3 cellular contexts compared by ENCODE assay signal in the genomic region with DNA sequence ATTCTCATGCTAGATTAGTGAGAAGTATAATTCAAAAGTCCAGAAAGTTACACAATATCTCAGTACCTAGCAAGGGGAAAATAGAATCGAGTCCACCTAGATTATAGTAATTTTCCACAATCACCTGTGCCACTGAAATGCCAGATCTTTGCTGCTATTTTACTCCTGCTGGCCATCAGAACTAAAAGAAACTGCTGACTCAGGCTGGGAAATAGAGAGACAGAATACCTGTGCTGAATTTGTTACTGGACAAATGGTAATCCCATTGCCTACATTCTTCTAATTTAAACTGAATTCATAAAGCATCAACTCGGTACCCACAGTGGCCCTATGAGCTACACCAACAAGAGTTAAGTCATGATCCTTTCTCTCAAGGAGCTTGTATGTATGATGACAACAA.
A peak's percentile ranks its signal among the peaks of the same experiment; 100 is the strongest.
TF ChIP-seq lines count a peak whose summit lies in the region.

No MANE protein-coding gene starts in this region.

TF ChIP-seq in A549, 52 proteins besides CTCF, POLR2A, EP300 and RAD21:
- TF ChIP-seq, protein P1, sequence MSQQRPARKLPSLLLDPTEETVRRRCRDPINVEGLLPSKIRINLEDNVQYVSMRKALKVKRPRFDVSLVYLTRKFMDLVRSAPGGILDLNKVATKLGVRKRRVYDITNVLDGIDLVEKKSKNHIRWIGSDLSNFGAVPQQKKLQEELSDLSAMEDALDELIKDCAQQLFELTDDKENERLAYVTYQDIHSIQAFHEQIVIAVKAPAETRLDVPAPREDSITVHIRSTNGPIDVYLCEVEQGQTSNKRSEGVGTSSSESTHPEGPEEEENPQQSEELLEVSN (IDR thresholded peaks at IDR 0.05; ENCODE audit: borderline replicate concordance, low read depth) = no peak
- peak; percentile 63 for TF ChIP-seq MAFK (IDR thresholded peaks at IDR 0.05; ENCODE audit: partially characterized antibody)
- TF ChIP-seq, protein P2, sequence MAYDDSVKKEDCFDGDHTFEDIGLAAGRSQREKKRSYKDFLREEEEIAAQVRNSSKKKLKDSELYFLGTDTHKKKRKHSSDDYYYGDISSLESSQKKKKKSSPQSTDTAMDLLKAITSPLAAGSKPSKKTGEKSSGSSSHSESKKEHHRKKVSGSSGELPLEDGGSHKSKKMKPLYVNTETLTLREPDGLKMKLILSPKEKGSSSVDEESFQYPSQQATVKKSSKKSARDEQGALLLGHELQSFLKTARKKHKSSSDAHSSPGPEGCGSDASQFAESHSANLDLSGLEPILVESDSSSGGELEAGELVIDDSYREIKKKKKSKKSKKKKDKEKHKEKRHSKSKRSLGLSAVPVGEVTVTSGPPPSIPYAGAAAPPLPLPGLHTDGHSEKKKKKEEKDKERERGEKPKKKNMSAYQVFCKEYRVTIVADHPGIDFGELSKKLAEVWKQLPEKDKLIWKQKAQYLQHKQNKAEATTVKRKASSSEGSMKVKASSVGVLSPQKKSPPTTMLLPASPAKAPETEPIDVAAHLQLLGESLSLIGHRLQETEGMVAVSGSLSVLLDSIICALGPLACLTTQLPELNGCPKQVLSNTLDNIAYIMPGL (CRISPR knock-in tag; IDR thresholded peaks at IDR 0.05; ENCODE audit: borderline replicate concordance) = no peak

TF ChIP-seq in IMR-90, 13 proteins besides CTCF, POLR2A, EP300 and RAD21:
- peak; percentile 73 for TF ChIP-seq MAFK (IDR thresholded peaks at IDR 0.05; ENCODE audit: low read depth, low read length)
- TF ChIP-seq RCOR1 (IDR thresholded peaks at IDR 0.05; ENCODE audit: insufficient replicate concordance, low read length) = no peak
- no peak for TF ChIP-seq SMC3 (IDR thresholded peaks at IDR 0.05; ENCODE audit: low read depth, low read length)

TF ChIP-seq in H1, 55 proteins besides CTCF, POLR2A, EP300 and RAD21:
- TF ChIP-seq MAFK (IDR thresholded peaks at IDR 0.05; ENCODE audit: low read depth, low read length) (peak; percentile 32; the same call in 1 of the 2 replicates), BACH1 (IDR thresholded peaks at IDR 0.05; ENCODE audit: low read length) (no peak), CREB1 (IDR thresholded peaks at IDR 0.05) (no peak)
TF ChIP-seq in H1: peak in this region for 1.
